In genomic region chr11:121466063-121466794, GRCh38 we compare ENCODE assay signal across 1 cellular context.
TF ChIP-seq lines count a peak whose summit lies in the region.

No MANE protein-coding gene starts in this region.

TF ChIP-seq in GM12878, 131 proteins besides CTCF, POLR2A, EP300 and RAD21 (continues in another document):
- TF ChIP-seq ETV6 (conservative IDR thresholded peaks at IDR 0.05 in 1 of 2, IDR thresholded peaks at IDR 0.05 in 1 of 2; ENCODE audit: borderline replicate concordance in 1 of 2, low read depth in 1 of 2), result no peak
- TF ChIP-seq JUNB (IDR thresholded peaks at IDR 0.05), result no peak
- TF ChIP-seq CHD2 (IDR thresholded peaks at IDR 0.05; ENCODE audit: borderline replicate concordance, low read depth, low read length), result no peak
- no peak for TF ChIP-seq HCFC1 (IDR thresholded peaks at IDR 0.05; ENCODE audit: low read length)
- no peak for TF ChIP-seq MYC (IDR thresholded peaks at IDR 0.05; ENCODE audit: insufficient read depth, insufficient read length, insufficient replicate concordance, low read length, severe bottlenecking)
- TF ChIP-seq CEBPZ (IDR thresholded peaks at IDR 0.05; ENCODE audit: low read depth, low read length), result no peak
- TF ChIP-seq, protein P1, sequence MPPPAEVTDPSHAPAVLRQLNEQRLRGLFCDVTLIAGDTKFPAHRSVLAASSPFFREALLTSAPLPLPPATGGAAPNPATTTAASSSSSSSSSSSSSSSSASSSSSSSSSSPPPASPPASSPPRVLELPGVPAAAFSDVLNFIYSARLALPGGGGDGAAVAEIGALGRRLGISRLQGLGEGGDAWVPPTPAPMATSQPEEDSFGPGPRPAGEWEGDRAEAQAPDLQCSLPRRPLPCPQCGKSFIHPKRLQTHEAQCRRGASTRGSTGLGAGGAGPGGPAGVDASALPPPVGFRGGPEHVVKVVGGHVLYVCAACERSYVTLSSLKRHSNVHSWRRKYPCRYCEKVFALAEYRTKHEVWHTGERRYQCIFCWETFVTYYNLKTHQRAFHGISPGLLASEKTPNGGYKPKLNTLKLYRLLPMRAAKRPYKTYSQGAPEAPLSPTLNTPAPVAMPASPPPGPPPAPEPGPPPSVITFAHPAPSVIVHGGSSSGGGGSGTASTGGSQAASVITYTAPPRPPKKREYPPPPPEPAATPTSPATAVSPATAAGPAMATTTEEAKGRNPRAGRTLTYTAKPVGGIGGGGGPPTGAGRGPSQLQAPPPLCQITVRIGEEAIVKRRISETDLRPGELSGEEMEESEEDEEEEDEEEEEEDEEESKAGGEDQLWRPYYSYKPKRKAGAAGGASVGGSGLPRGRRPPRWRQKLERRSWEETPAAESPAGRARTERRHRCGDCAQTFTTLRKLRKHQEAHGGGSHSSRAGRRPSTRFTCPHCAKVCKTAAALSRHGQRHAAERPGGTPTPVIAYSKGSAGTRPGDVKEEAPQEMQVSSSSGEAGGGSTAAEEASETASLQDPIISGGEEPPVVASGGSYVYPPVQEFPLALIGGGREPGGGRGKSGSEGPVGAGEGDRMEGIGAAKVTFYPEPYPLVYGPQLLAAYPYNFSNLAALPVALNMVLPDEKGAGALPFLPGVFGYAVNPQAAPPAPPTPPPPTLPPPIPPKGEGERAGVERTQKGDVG (CRISPR knock-in tag; IDR thresholded peaks at IDR 0.05), result no peak
- peak; percentile 65 for TF ChIP-seq RUNX3 (IDR thresholded peaks at IDR 0.05; ENCODE audit: low read length)
- peak; percentile 91 to 95 for TF ChIP-seq IKZF2 (IDR thresholded peaks at IDR 0.05)
- TF ChIP-seq BMI1 (IDR thresholded peaks at IDR 0.05; ENCODE audit: borderline replicate concordance), result no peak
- no peak for TF ChIP-seq BRCA1 (IDR thresholded peaks at IDR 0.05; ENCODE audit: low read depth, low read length)
- no peak for TF ChIP-seq RB1 (IDR thresholded peaks at IDR 0.05; ENCODE audit: borderline replicate concordance)
- peak; percentile 89 for TF ChIP-seq MTA2 (IDR thresholded peaks at IDR 0.05; ENCODE audit: low read depth)
- 0 out of 2 replicates have a peak, but pooled peaks have one; percentile 3 for TF ChIP-seq NR2F1 (conservative IDR thresholded peaks at IDR 0.05)
- no peak for TF ChIP-seq SUPT20H (IDR thresholded peaks at IDR 0.05; ENCODE audit: borderline replicate concordance, control insufficient read depth, low read depth, low read length)
- TF ChIP-seq TARDBP (IDR thresholded peaks at IDR 0.05; ENCODE audit: borderline replicate concordance), result no peak
- no peak for TF ChIP-seq CHD4 (IDR thresholded peaks at IDR 0.05)
- TF ChIP-seq DPF2 (IDR thresholded peaks at IDR 0.05), result peak; percentile 60; the same call in 1 of the 2 replicates
- TF ChIP-seq YBX1 (IDR thresholded peaks at IDR 0.05), result no peak
- no peak for TF ChIP-seq EGR1 (IDR thresholded peaks at IDR 0.05; ENCODE audit: borderline replicate concordance in 1 of 2, low read depth in 2 of 2, low read length in 2 of 2)
- TF ChIP-seq SPI1 (IDR thresholded peaks at IDR 0.05; ENCODE audit: borderline replicate concordance, insufficient read depth, low read depth, low read length), result no peak
- no peak for TF ChIP-seq SIN3A (IDR thresholded peaks at IDR 0.05; ENCODE audit: low read depth, low read length)
- no peak for TF ChIP-seq RAD51 (IDR thresholded peaks at IDR 0.05)
- TF ChIP-seq, protein P2, sequence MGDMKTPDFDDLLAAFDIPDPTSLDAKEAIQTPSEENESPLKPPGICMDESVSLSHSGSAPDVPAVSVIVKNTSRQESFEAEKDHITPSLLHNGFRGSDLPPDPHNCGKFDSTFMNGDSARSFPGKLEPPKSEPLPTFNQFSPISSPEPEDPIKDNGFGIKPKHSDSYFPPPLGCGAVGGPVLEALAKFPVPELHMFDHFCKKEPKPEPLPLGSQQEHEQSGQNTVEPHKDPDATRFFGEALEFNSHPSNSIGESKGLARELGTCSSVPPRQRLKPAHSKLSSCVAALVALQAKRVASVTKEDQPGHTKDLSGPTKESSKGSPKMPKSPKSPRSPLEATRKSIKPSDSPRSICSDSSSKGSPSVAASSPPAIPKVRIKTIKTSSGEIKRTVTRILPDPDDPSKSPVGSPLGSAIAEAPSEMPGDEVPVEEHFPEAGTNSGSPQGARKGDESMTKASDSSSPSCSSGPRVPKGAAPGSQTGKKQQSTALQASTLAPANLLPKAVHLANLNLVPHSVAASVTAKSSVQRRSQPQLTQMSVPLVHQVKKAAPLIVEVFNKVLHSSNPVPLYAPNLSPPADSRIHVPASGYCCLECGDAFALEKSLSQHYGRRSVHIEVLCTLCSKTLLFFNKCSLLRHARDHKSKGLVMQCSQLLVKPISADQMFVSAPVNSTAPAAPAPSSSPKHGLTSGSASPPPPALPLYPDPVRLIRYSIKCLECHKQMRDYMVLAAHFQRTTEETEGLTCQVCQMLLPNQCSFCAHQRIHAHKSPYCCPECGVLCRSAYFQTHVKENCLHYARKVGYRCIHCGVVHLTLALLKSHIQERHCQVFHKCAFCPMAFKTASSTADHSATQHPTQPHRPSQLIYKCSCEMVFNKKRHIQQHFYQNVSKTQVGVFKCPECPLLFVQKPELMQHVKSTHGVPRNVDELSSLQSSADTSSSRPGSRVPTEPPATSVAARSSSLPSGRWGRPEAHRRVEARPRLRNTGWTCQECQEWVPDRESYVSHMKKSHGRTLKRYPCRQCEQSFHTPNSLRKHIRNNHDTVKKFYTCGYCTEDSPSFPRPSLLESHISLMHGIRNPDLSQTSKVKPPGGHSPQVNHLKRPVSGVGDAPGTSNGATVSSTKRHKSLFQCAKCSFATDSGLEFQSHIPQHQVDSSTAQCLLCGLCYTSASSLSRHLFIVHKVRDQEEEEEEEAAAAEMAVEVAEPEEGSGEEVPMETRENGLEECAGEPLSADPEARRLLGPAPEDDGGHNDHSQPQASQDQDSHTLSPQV (IDR thresholded peaks at IDR 0.05), result no peak
- no peak for TF ChIP-seq ATF3 (IDR thresholded peaks at IDR 0.05; ENCODE audit: borderline replicate concordance, extremely low read depth, low read depth, low read length)
- 0 out of 2 replicates have a peak, but pooled peaks have one; percentile 9 for TF ChIP-seq NFIC (IDR thresholded peaks at IDR 0.05; ENCODE audit: low read depth, low read length)
- TF ChIP-seq, protein P3, sequence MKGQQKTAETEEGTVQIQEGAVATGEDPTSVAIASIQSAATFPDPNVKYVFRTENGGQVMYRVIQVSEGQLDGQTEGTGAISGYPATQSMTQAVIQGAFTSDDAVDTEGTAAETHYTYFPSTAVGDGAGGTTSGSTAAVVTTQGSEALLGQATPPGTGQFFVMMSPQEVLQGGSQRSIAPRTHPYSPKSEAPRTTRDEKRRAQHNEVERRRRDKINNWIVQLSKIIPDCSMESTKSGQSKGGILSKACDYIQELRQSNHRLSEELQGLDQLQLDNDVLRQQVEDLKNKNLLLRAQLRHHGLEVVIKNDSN (IDR thresholded peaks at IDR 0.05; ENCODE audit: borderline replicate concordance, extremely low read length, insufficient read depth, low read depth, low read length), result no peak
- peak; percentile 13; the same call in 1 of the 2 replicates for TF ChIP-seq ZNF217 (IDR thresholded peaks at IDR 0.05)
- no peak for TF ChIP-seq BACH1 (IDR thresholded peaks at IDR 0.05; ENCODE audit: borderline replicate concordance)
- TF ChIP-seq, protein P4, sequence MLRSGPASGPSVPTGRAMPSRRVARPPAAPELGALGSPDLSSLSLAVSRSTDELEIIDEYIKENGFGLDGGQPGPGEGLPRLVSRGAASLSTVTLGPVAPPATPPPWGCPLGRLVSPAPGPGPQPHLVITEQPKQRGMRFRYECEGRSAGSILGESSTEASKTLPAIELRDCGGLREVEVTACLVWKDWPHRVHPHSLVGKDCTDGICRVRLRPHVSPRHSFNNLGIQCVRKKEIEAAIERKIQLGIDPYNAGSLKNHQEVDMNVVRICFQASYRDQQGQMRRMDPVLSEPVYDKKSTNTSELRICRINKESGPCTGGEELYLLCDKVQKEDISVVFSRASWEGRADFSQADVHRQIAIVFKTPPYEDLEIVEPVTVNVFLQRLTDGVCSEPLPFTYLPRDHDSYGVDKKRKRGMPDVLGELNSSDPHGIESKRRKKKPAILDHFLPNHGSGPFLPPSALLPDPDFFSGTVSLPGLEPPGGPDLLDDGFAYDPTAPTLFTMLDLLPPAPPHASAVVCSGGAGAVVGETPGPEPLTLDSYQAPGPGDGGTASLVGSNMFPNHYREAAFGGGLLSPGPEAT (IDR thresholded peaks at IDR 0.05; ENCODE audit: low read depth), result peak; percentile 78; the same call in 1 of the 2 replicates
- TF ChIP-seq NFXL1 (IDR thresholded peaks at IDR 0.05; ENCODE audit: borderline replicate concordance), result no peak
- no peak for TF ChIP-seq IRF3 (IDR thresholded peaks at IDR 0.05)
- no peak for TF ChIP-seq STAT1 (conservative IDR thresholded peaks at IDR 0.05)
- no peak for TF ChIP-seq STAT3 (IDR thresholded peaks at IDR 0.05; ENCODE audit: low read depth, low read length)
- TF ChIP-seq IKZF1 (conservative IDR thresholded peaks at IDR 0.05), result peak; percentile 92
- TF ChIP-seq IRF4 (IDR thresholded peaks at IDR 0.05; ENCODE audit: low read depth, low read length), result no peak
- TF ChIP-seq SP1 (IDR thresholded peaks at IDR 0.05; ENCODE audit: low read depth, low read length), result no peak
- TF ChIP-seq SMARCA5 (IDR thresholded peaks at IDR 0.05), result 0 out of 2 replicates have a peak, but pooled peaks have one; percentile 1
- TF ChIP-seq ELK1 (IDR thresholded peaks at IDR 0.05; ENCODE audit: low read depth, low read length), result 0 out of 2 replicates have a peak, but pooled peaks have one; percentile 14
- TF ChIP-seq CREB1 (IDR thresholded peaks at IDR 0.05; ENCODE audit: low read depth), result no peak
- TF ChIP-seq SMC3 (IDR thresholded peaks at IDR 0.05; ENCODE audit: borderline replicate concordance, low read length), result no peak
- peak; percentile 75 for TF ChIP-seq BCL11A (IDR thresholded peaks at IDR 0.05; ENCODE audit: low read depth, low read length)
- peak; percentile 45 for TF ChIP-seq PBX3 (IDR thresholded peaks at IDR 0.05; ENCODE audit: insufficient replicate concordance, low read depth, low read length)
- no peak for TF ChIP-seq FOS (IDR thresholded peaks at IDR 0.05; ENCODE audit: borderline replicate concordance, extremely low read depth, insufficient read length)
- TF ChIP-seq GATAD2B (conservative IDR thresholded peaks at IDR 0.05; ENCODE audit: low read depth), result peak; percentile 33; the same call in 1 of the 2 replicates
- no peak for TF ChIP-seq MTA3 (IDR thresholded peaks at IDR 0.05; ENCODE audit: borderline replicate concordance, low read length)
- peak; percentile 23 for TF ChIP-seq MEF2B (IDR thresholded peaks at IDR 0.05; ENCODE audit: partially characterized antibody, poor library complexity, severe bottlenecking)
- TF ChIP-seq NR2C2 (IDR thresholded peaks at IDR 0.05; ENCODE audit: borderline replicate concordance, control insufficient read depth, insufficient read length, low read depth), result no peak
- no peak for TF ChIP-seq KDM1A (IDR thresholded peaks at IDR 0.05; ENCODE audit: borderline replicate concordance)
- TF ChIP-seq ZZZ3 (IDR thresholded peaks at IDR 0.05; ENCODE audit: control insufficient read depth, insufficient read length, low read depth), result no peak
- no peak for TF ChIP-seq NBN (IDR thresholded peaks at IDR 0.05)
